28 cellular contexts compared by ENCODE assay signal in genomic region chr3:30462725-30463124, GRCh38.
"Had no signal": no experiment of that assay in that cellular context is flagged by ENCODE, and none has a peak within 500 bp of the region (broad histone marks: within the 10 kb centered on the region; RNA-seq: fewer than 3 reads in every experiment).

No MANE protein-coding gene starts in this region.

- H3K4me3 Mint-ChIP-seq: activated CD4-positive, alpha-beta memory T cell treated with anti-CD3 and anti-CD28 coated beads for 36 hours; activated CD4-positive, alpha-beta T cell treated with anti-CD3 and anti-CD28 coated beads, Interleukin-2, amount 10 ng/mL, durations not matched to agents 24 days and 14 days; activated naive CD4-positive, alpha-beta T cell treated with anti-CD3 and anti-CD28 coated beads, Interleukin-2, amount 10 ng/mL, durations not matched to agents 7 days and 5 days; activated naive CD8-positive, alpha-beta T cell treated with anti-CD3 and anti-CD28 coated beads, Interleukin-2, amount 10 ng/mL, durations not matched to agents 7 days and 5 days; activated T-helper 1 cell treated with anti-CD3 and anti-CD28 coated beads, Interleukin-12 subunit alpha, Interleukin-12 subunit beta, Interleukin-2, Interleukin-4 antibody, amounts not matched to agents 30 ng/mL and 10 ng/mL and 1 ng/mL, durations not matched to agents 14 hours and 24 hours and 36 hours; nephron; stimulated activated effector memory CD8-positive, alpha-beta T cell treated with anti-CD3 and anti-CD28 coated beads, Interleukin-12 subunit alpha, Interleukin-12 subunit beta, amount 100 ng/mL, for 72 hours; stimulated activated naive CD8-positive, alpha-beta T cell treated with anti-CD3 and anti-CD28 coated beads, Interleukin-15, Interleukin-2, amounts not matched to agents 100 ng/mL and 50 ng/mL, for 24 hours; T-helper 17 cell had no signal

- H3K27ac ChIP-seq: brain microvascular endothelial cell, coronary artery, dorsolateral prefrontal cortex, heart right ventricle, lower lobe of right lung, right lobe of liver, skin epidermis, thoracic aorta, upper lobe of left lung had no signal

- H3K27ac Mint-ChIP-seq: activated CD4-positive, alpha-beta memory T cell treated with anti-CD3 and anti-CD28 coated beads for 36 hours; activated CD4-positive, alpha-beta T cell treated with anti-CD3 and anti-CD28 coated beads, Interleukin-2, amount 10 ng/mL, durations not matched to agents 24 days and 14 days; activated naive CD4-positive, alpha-beta T cell treated with anti-CD3 and anti-CD28 coated beads, Interleukin-2, amount 10 ng/mL, durations not matched to agents 7 days and 5 days; activated naive CD8-positive, alpha-beta T cell treated with anti-CD3 and anti-CD28 coated beads, Interleukin-2, amount 10 ng/mL, durations not matched to agents 7 days and 5 days; activated T-helper 1 cell treated with anti-CD3 and anti-CD28 coated beads, Interleukin-12 subunit alpha, Interleukin-12 subunit beta, Interleukin-2, Interleukin-4 antibody, amounts not matched to agents 30 ng/mL and 10 ng/mL and 1 ng/mL, durations not matched to agents 14 hours and 24 hours and 36 hours; nephron; stimulated activated effector memory CD8-positive, alpha-beta T cell treated with anti-CD3 and anti-CD28 coated beads, Interleukin-12 subunit alpha, Interleukin-12 subunit beta, amount 100 ng/mL, for 72 hours; stimulated activated naive CD8-positive, alpha-beta T cell treated with anti-CD3 and anti-CD28 coated beads, Interleukin-15, Interleukin-2, amounts not matched to agents 100 ng/mL and 50 ng/mL, for 24 hours; T-helper 17 cell had no signal

- H3K4me3 ChIP-seq: coronary artery, dorsolateral prefrontal cortex, heart right ventricle, lower lobe of right lung, right lobe of liver, skin epidermis, thoracic aorta, upper lobe of left lung had no signal

- FAIRE-seq: astrocyte had no signal

- H3K4me1 Mint-ChIP-seq: activated CD4-positive, alpha-beta T cell treated with anti-CD3 and anti-CD28 coated beads, Interleukin-2, amount 10 ng/mL, durations not matched to agents 24 days and 14 days; activated naive CD4-positive, alpha-beta T cell treated with anti-CD3 and anti-CD28 coated beads, Interleukin-2, amount 10 ng/mL, durations not matched to agents 7 days and 5 days; activated naive CD8-positive, alpha-beta T cell treated with anti-CD3 and anti-CD28 coated beads, Interleukin-2, amount 10 ng/mL, durations not matched to agents 7 days and 5 days; nephron; stimulated activated effector memory CD8-positive, alpha-beta T cell treated with anti-CD3 and anti-CD28 coated beads, Interleukin-12 subunit alpha, Interleukin-12 subunit beta, amount 100 ng/mL, for 72 hours; T-helper 17 cell had no signal

- H3K36me3 ChIP-seq: brain microvascular endothelial cell, heart right ventricle, lower lobe of right lung, right lobe of liver, thoracic aorta, upper lobe of left lung had no signal

- H3K27me3 Mint-ChIP-seq: activated CD4-positive, alpha-beta memory T cell treated with anti-CD3 and anti-CD28 coated beads for 36 hours; activated CD4-positive, alpha-beta T cell treated with anti-CD3 and anti-CD28 coated beads, Interleukin-2, amount 10 ng/mL, durations not matched to agents 24 days and 14 days; activated naive CD4-positive, alpha-beta T cell treated with anti-CD3 and anti-CD28 coated beads, Interleukin-2, amount 10 ng/mL, durations not matched to agents 7 days and 5 days; activated naive CD8-positive, alpha-beta T cell treated with anti-CD3 and anti-CD28 coated beads, Interleukin-2, amount 10 ng/mL, durations not matched to agents 7 days and 5 days; stimulated activated naive CD8-positive, alpha-beta T cell treated with anti-CD3 and anti-CD28 coated beads, Interleukin-15, Interleukin-2, amounts not matched to agents 100 ng/mL and 50 ng/mL, for 24 hours; T-helper 17 cell had no signal

- ATAC-seq: heart right ventricle; lower lobe of right lung; right lobe of liver; stimulated activated effector memory CD8-positive, alpha-beta T cell treated with anti-CD3 and anti-CD28 coated beads, Interleukin-12 subunit alpha, Interleukin-12 subunit beta, amount 100 ng/mL, for 72 hours; T-helper 17 cell had no signal

- H3K27me3 ChIP-seq: brain microvascular endothelial cell, dorsolateral prefrontal cortex, heart right ventricle, right lobe of liver, upper lobe of left lung had no signal

- DNase-seq: activated CD4-positive, alpha-beta memory T cell treated with anti-CD3 and anti-CD28 coated beads for 36 hours; activated CD4-positive, alpha-beta T cell treated with anti-CD3 and anti-CD28 coated beads, Interleukin-2, amount 10 ng/mL, durations not matched to agents 24 days and 14 days; activated CD4-positive, CD25-positive, alpha-beta regulatory T cell treated with anti-CD3 and anti-CD28 coated beads, Interleukin-2, amount 50 U/mL, for 72 hours; activated CD8-positive, alpha-beta memory T cell treated with anti-CD3 and anti-CD28 coated beads, Interleukin-2, amount 50 U/mL, for 4 hours; activated effector memory CD4-positive, alpha-beta T cell treated with anti-CD3 and anti-CD28 coated beads, Interleukin-2, amount 50 U/mL, for 16 hours; activated naive CD4-positive, alpha-beta T cell treated with anti-CD3 and anti-CD28 coated beads, Interleukin-2, amount 10 ng/mL, durations not matched to agents 7 days and 5 days; activated naive CD8-positive, alpha-beta T cell treated with anti-CD3 and anti-CD28 coated beads, Interleukin-2, amount 10 ng/mL, durations not matched to agents 7 days and 5 days; activated T-cell treated with anti-CD3 and anti-CD28 coated beads, Interleukin-2, amount 50 U/mL, for 1 hour; amniotic stem cell; brain microvascular endothelial cell; dorsolateral prefrontal cortex; effector memory CD4-positive, alpha-beta T cell; erythroblast; heart right ventricle; lower lobe of right lung; mesenchymal stem cell; right lobe of liver; stimulated activated CD4-positive, alpha-beta T cell treated with anti-CD3 and anti-CD28 coated beads, Interleukin-4, amount 100 ng/mL, for 24 hours; T-helper 17 cell; upper lobe of left lung had no signal

- H3K9me3 ChIP-seq: lower lobe of right lung, right lobe of liver, thoracic aorta, upper lobe of left lung had no signal

- H3K36me3 Mint-ChIP-seq: activated naive CD4-positive, alpha-beta T cell treated with anti-CD3 and anti-CD28 coated beads, Interleukin-2, amount 10 ng/mL, durations not matched to agents 7 days and 5 days; stimulated activated effector memory CD8-positive, alpha-beta T cell treated with anti-CD3 and anti-CD28 coated beads, Interleukin-12 subunit alpha, Interleukin-12 subunit beta, amount 100 ng/mL, for 72 hours had no signal

- H3K4me1 ChIP-seq: lower lobe of right lung, right lobe of liver, upper lobe of left lung had no signal
